ENCODE assay signal across 8 cellular contexts in the genomic region with DNA sequence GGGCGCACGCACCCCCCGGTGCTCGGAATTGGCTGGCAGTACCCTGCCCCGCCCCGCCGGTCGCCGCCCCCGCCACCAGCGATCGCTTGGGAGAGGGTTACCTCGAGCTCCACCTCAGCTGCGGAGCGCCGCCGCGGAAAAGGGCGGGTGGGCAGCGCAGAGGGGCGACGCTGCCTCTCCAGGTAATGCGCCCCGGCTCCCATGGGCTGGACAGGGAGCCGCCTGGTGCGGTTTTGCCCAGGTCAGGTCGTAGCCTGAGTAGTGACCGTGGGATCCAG. TPM values are rescaled to one million over a fixed set of nuclear protein-coding genes. Genes with fewer than 3 reads are reported as not detected.
DNase-seq lines count a peak whose midpoint lies in the region; ATAC-seq and TF ChIP-seq lines count a peak whose summit lies in the region.

No MANE protein-coding gene starts in this region.

- DNase-seq in GM10266 (ENCODE audit: extremely low spot score) (peak; percentile 67), T-helper 9 cell (peak; percentile 37), breast epithelium (ENCODE audit: low spot score in 2 of 2) (peak in 1 of 2 donors; percentile 61), COR-L47 (lab: John Stamatoyannopoulos, UW) (no peak), NCI-H2029 (lab: John Stamatoyannopoulos, UW) (no peak)
- peak; percentile 59 to 63 for DNase-seq in stimulated activated CD4-positive, alpha-beta T cell treated with anti-CD3 and anti-CD28 coated beads, Interleukin-4, amount 100 ng/mL, for 48 hours (ENCODE audit: low read depth in 2 of 2)

- no peak for TF ChIP-seq POLR2A in breast epithelium (IDR thresholded peaks at IDR 0.05)

- TF ChIP-seq CTCF in GM10266 (IDR thresholded peaks at IDR 0.05; ENCODE audit: control insufficient read depth, insufficient read depth, low read depth, missing control alignments) (no peak), breast epithelium (IDR thresholded peaks at IDR 0.05) (no peak)

- H3K4me3 ChIP-seq in breast epithelium, result peak overlapping the region; percentile 76 to 89 (median 83)

- H3K27ac ChIP-seq in breast epithelium, result peak overlapping the region; percentile 90 to 95
- H3K27ac ChIP-seq in layer of hippocampus (ENCODE audit: low read depth, low read length), result peak overlapping the region; percentile 90

- intact Hi-C loops in breast epithelium (cut with DNase I; ENCODE audit: low total_unique reads), result loop anchor here (5.0 to 10.0 kb wide), 3 partner anchors 42 to 201 kb away; no protein-coding TSS in a partner anchor

- no peaks in the 10 kb centered on the region for H3K9me3 ChIP-seq in breast epithelium

- H3K36me3 ChIP-seq in breast epithelium, result no peaks in the 10 kb centered on the region

- H3K27me3 ChIP-seq in breast epithelium (no peaks in the 10 kb centered on the region), layer of hippocampus (ENCODE audit: control insufficient read depth, insufficient read depth, low read length) (no peaks in the 10 kb centered on the region)

- peaks cover 12 to 19% of the 10 kb centered on the region in 2 donors for H3K4me1 ChIP-seq in breast epithelium

- no peak for ATAC-seq in GM18498 (IDR thresholded peaks at IDR 0.05; ENCODE audit: unreplicated experiment)

RNA-seq across cellular contexts. Expression of gene PFKFB3, which starts 1.3 kb away (rescaled TPM):
- 100 to 1,000 TPM in 2 of 3 donors, 10 to 100 TPM in 1; 94.8 to 240 (median 144) TPM for total RNA-seq in breast epithelium

Comparison
In these comparisons a context has a peak if more than half of its experiments do, and no peak if none do; other contexts are left out.
1. DNase-seq: peak in GM10266 (single experiment), T-helper 9 cell (single experiment) and stimulated activated CD4-positive, alpha-beta T cell treated with anti-CD3 and anti-CD28 coated beads, Interleukin-4, amount 100 ng/mL, for 48 hours (2 of 2); none in COR-L47 (single experiment) and NCI-H2029 (single experiment).